25 cellular contexts compared by ENCODE assay signal in the genomic region with DNA sequence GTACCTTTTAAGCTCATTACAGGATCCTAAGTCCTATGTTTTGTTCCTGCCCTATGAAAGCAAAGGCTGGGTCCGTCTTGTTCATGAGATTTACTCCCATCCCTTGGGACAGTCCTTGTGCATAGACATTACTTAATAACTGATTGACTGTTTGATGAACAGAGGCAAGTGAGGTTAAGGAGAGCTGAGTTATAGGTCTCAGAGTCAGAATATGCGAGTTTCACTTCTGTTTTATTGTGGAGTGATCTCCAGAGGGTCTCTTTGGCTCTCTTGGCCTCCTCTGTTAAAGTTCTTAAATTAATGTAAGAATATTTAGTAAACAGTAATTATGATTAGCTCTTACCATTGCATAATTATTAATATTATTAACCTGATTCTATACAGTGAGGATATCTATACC. TPM values are rescaled to one million over a fixed set of nuclear protein-coding genes. Genes with fewer than 3 reads are reported as not detected.
"Had no signal": no experiment of that assay in that cellular context is flagged by ENCODE, and none has a peak within 500 bp of the region (broad histone marks: within the 10 kb centered on the region; RNA-seq: fewer than 3 reads in every experiment).

No MANE protein-coding gene starts in this region.

- DNase-seq: islet precursor cell; left ventricle myocardium inferior; midbrain; mucosa of descending colon; naive thymus-derived CD4-positive, alpha-beta T cell; ovary; right lobe of liver; stimulated activated CD4-positive, alpha-beta T cell treated with anti-CD3 and anti-CD28 coated beads, Interleukin-1b, Interleukin-23, amount 100 ng/mL, for 48 hours; stimulated activated CD4-positive, alpha-beta T cell treated with anti-CD3 and anti-CD28 coated beads, Interleukin-2, amount 100 ng/mL, for 48 hours; stimulated activated naive B cell treated with anti-CD40 and anti-IgM and Interleukin-4, amounts not matched to agents 10 μg/mL and 1 μg/mL and 100 μg/mL, for 72 hours; stimulated activated naive CD8-positive, alpha-beta T cell treated with anti-CD3 and anti-CD28 coated beads, Interleukin-15, Interleukin-2, amounts not matched to agents 100 U/mL and 50 U/mL, for 24 hours; stomach; testis; thyroid gland; trophoblast cell; upper lobe of right lung had no signal

- H3K4me1 ChIP-seq: right atrium auricular region, stomach, testis, upper lobe of right lung had no signal

- H3K4me3 ChIP-seq: left ventricle myocardium inferior, lung, mucosa of descending colon, ovary, right atrium auricular region, right lobe of liver, smooth muscle cell, stomach, testis, thyroid gland, upper lobe of right lung had no signal

- H3K27ac ChIP-seq: left ventricle myocardium inferior, ovary, right atrium auricular region, right lobe of liver, stomach, testis, thyroid gland, upper lobe of right lung had no signal

- H3K9me3 ChIP-seq: left ventricle myocardium inferior, mucosa of descending colon, ovary, right atrium auricular region, right lobe of liver, testis, thyroid gland, upper lobe of right lung had no signal

- H3K27me3 ChIP-seq: ovary, right atrium auricular region, right lobe of liver, stomach, testis, thyroid gland, upper lobe of right lung had no signal

- H3K36me3 ChIP-seq: left ventricle myocardium inferior, ovary, right atrium auricular region, right lobe of liver, stomach, thyroid gland, upper lobe of right lung had no signal

RNA-seq across cellular contexts. Expression of a gene that starts 52.6 kb away (rescaled TPM):
- total RNA-seq: kidney epithelial cell; mesenteric fat pad; naive thymus-derived CD4-positive, alpha-beta T cell; natural killer cell treated with Interleukin-12 subunit alpha and Interleukin-12 subunit beta and Interleukin-15 and Interleukin-18, amount 100 ng/mL, for 72 hours; pulmonary artery endothelial cell; renal cortical epithelial cell; smooth muscle cell; thyroid gland; upper lobe of right lung had no signal

RNA-seq across cellular contexts. Expression of a gene that starts 58.8 kb away (rescaled TPM):
- total RNA-seq: myocyte; natural killer cell treated with Interleukin-12 subunit alpha and Interleukin-12 subunit beta and Interleukin-15 and Interleukin-18, amount 100 ng/mL, for 72 hours had no signal
